12 cellular contexts compared by ENCODE assay signal in genomic region chr20:38110525-38111178, GRCh38. TPM values are rescaled to one million over a fixed set of nuclear protein-coding genes. Genes with fewer than 3 reads are reported as not detected.
DNase-seq lines count a peak whose midpoint lies in the region; TF ChIP-seq lines count a peak whose summit lies in the region.
"Had no signal": no experiment of that assay in that cellular context is flagged by ENCODE, and none has a peak within 500 bp of the region (broad histone marks: within the 10 kb centered on the region; RNA-seq: fewer than 3 reads in every experiment).

No MANE protein-coding gene starts in this region.

- DNase-seq in NCI-H524 treated with DMSO at 0.1 percent for 48 hours (lab: John Stamatoyannopoulos, UW) (peak; percentile 50), esophagus muscularis mucosa (ENCODE audit: extremely low spot score) (peak; percentile 88), trophoblast cell (peak in 1 of 2 donors; percentile 8), GM19238 (ENCODE audit: insufficient read length, low spot score) (no peak), CD14-positive monocyte (ENCODE audit: low spot score) (no peak), activated gamma-delta T cell treated with Interleukin-2 at 50 U/mL for 16 hours (no peak), mesendoderm (no peak)
- DNase-seq: activated naive CD8-positive, alpha-beta T cell treated with anti-CD3 and anti-CD28 coated beads, Interleukin-2, amount 10 ng/mL, durations not matched to agents 7 days and 5 days had no signal

- peaks cover 6% of the 10 kb centered on the region for H3K79me2 ChIP-seq in trophoblast cell (ENCODE audit: control insufficient read depth, insufficient read depth, low read length, poor library complexity)
- no peaks in the 10 kb centered on the region for H3K79me2 ChIP-seq in mesendoderm (ENCODE audit: control insufficient read depth, insufficient read depth, low read length)

- H2AFZ ChIP-seq in trophoblast cell (ENCODE audit: insufficient read depth, low read length, poor library complexity) = peak overlapping the region; percentile 64

- H3K9me3 Mint-ChIP-seq in CD14-positive monocyte = no peaks in the 10 kb centered on the region
- H3K9me3 Mint-ChIP-seq: activated naive CD8-positive, alpha-beta T cell treated with anti-CD3 and anti-CD28 coated beads, Interleukin-2, amount 10 ng/mL, durations not matched to agents 7 days and 5 days had no signal

- H3K36me3 ChIP-seq in esophagus muscularis mucosa (no peaks in the 10 kb centered on the region), trophoblast cell (ENCODE audit: control insufficient read depth in 1 of 2, insufficient read depth in 2 of 2, low read length in 2 of 2) (no peaks in the 10 kb centered on the region), mesendoderm (ENCODE audit: control insufficient read depth, insufficient read depth, low read length) (no peaks in the 10 kb centered on the region)
- H3K36me3 ChIP-seq: HAP-1, neutrophil had no signal

- peak overlapping the region; percentile 96 for H3K14ac ChIP-seq in trophoblast cell (ENCODE audit: low read length)

- no peak overlapping the region for H4K5ac ChIP-seq in mesendoderm (ENCODE audit: low read length)

- H3K4me3 ChIP-seq in esophagus muscularis mucosa = no peak overlapping the region
- no peak overlapping the region for H3K4me3 ChIP-seq in trophoblast cell (ENCODE audit: low read depth, low read length)
- no peak overlapping the region for H3K4me3 ChIP-seq in mesendoderm (ENCODE audit: low read length)
- H3K4me3 ChIP-seq: HAP-1 had no signal

- no peak overlapping the region for H3K56ac ChIP-seq in mesendoderm (ENCODE audit: low read length)

- TF ChIP-seq POLR2A in esophagus muscularis mucosa (IDR thresholded peaks at IDR 0.05; ENCODE audit: low read depth) = no peak

- H2BK12ac ChIP-seq in trophoblast cell (ENCODE audit: low read length) = peak overlapping the region; percentile 99

- H2BK5ac ChIP-seq in trophoblast cell (ENCODE audit: low read depth, low read length, poor library complexity) (peak overlapping the region; percentile 98), mesendoderm (ENCODE audit: low read length) (no peak overlapping the region)

- H3K27me3 Mint-ChIP-seq in CD14-positive monocyte (ENCODE audit: low read depth in 3 of 3) = no peaks in the 10 kb centered on the region
- H3K27me3 Mint-ChIP-seq: B cell had no signal

- intact Hi-C loops in esophagus muscularis mucosa (cut with DNase I) = no loop called here
- intact Hi-C loops in CD14-positive monocyte (cut with micrococcal nuclease) = loop anchor here (5.0 kb wide), 3 partner anchors 33 to 112 kb away; partner anchors contain the start of gene TGM2 (in 1 of the 2)

- TF ChIP-seq CTCF in 22Rv1 (IDR thresholded peaks at IDR 0.05) (no peak), esophagus muscularis mucosa (IDR thresholded peaks at IDR 0.05) (no peak), CD14-positive monocyte (IDR thresholded peaks at IDR 0.05) (no peak)

- H3K36me3 Mint-ChIP-seq in CD14-positive monocyte = peaks cover 0 to 1% of the 10 kb centered on the region in 2 donors
- H3K36me3 Mint-ChIP-seq: activated naive CD8-positive, alpha-beta T cell treated with anti-CD3 and anti-CD28 coated beads, Interleukin-2, amount 10 ng/mL, durations not matched to agents 7 days and 5 days had no signal

- H3K79me1 ChIP-seq in trophoblast cell (ENCODE audit: low read length) (peaks cover 56% of the 10 kb centered on the region), mesendoderm (ENCODE audit: low read length) (no peaks in the 10 kb centered on the region)

- H2BK15ac ChIP-seq in mesendoderm (replicated peaks; ENCODE audit: low read depth) = no peak overlapping the region

- H3K27me3 ChIP-seq in esophagus muscularis mucosa = no peaks in the 10 kb centered on the region
- no peaks in the 10 kb centered on the region for H3K27me3 ChIP-seq in trophoblast cell (ENCODE audit: insufficient read depth, low read length)
- H3K27me3 ChIP-seq in mesendoderm (ENCODE audit: insufficient read depth, low read length, poor library complexity) = no peaks in the 10 kb centered on the region
- H3K27me3 ChIP-seq: neutrophil had no signal

- H4K91ac ChIP-seq in trophoblast cell (ENCODE audit: low read depth, low read length) = peak overlapping the region; percentile 98

- H3K18ac ChIP-seq in trophoblast cell (ENCODE audit: low read length) = peak overlapping the region; percentile 93
- no peak overlapping the region for H3K18ac ChIP-seq in mesendoderm (ENCODE audit: low read length)

- H3K4me2 ChIP-seq in trophoblast cell (ENCODE audit: low read length) = peak overlapping the region; percentile 20
- no peak overlapping the region for H3K4me2 ChIP-seq in mesendoderm (ENCODE audit: low read length)

- WGBS in esophagus muscularis mucosa = 94% methylated on average over 8 of the region's 8 CpGs
- WGBS in trophoblast cell (ENCODE audit: extremely low coverage, insufficient coverage, insufficient read length) = no CpG with 5 or more reads among the region's 8 CpGs
- WGBS in mesendoderm (ENCODE audit: extremely low coverage, insufficient coverage, low lambda C conversion rate) = no CpG with 5 or more reads among the region's 8 CpGs

- peak overlapping the region; percentile 99 for H2AK5ac ChIP-seq in trophoblast cell (ENCODE audit: low read length)
- H2AK5ac ChIP-seq in mesendoderm (ENCODE audit: low read length) = no peak overlapping the region

- no peak for TF ChIP-seq EP300 in esophagus muscularis mucosa (IDR thresholded peaks at IDR 0.05)

- H4K8ac ChIP-seq in trophoblast cell (ENCODE audit: low read depth, low read length) = peak overlapping the region; percentile 85
- no peak overlapping the region for H4K8ac ChIP-seq in mesendoderm (ENCODE audit: low read depth, low read length)

- H3K9me3 ChIP-seq in esophagus muscularis mucosa (no peaks in the 10 kb centered on the region), trophoblast cell (ENCODE audit: insufficient read depth, low read depth, low read length) (no peaks in the 10 kb centered on the region)
- H3K9me3 ChIP-seq: HAP-1, neutrophil had no signal

- no peak overlapping the region for H3K23ac ChIP-seq in trophoblast cell (ENCODE audit: low read length)
- H3K23ac ChIP-seq in mesendoderm (ENCODE audit: low read length) = no peak overlapping the region

- H2BK120ac ChIP-seq in trophoblast cell (ENCODE audit: insufficient read depth, low read length, poor library complexity) = peak overlapping the region; percentile 98
- no peak overlapping the region for H2BK120ac ChIP-seq in mesendoderm (ENCODE audit: low read depth, low read length)

- H3K27ac Mint-ChIP-seq in CD14-positive monocyte = peak overlapping the region in 2 of 7 donors; percentile 23 to 76
- H3K27ac Mint-ChIP-seq: activated naive CD8-positive, alpha-beta T cell treated with anti-CD3 and anti-CD28 coated beads, Interleukin-2, amount 10 ng/mL, durations not matched to agents 7 days and 5 days; B cell had no signal

- peak overlapping the region; percentile 35 for H4K12ac ChIP-seq in trophoblast cell (ENCODE audit: low read depth, low read length)

- peak overlapping the region; percentile 82 for H3K27ac ChIP-seq in 22Rv1
- peak overlapping the region; percentile 75 to 84 (median 78) for H3K27ac ChIP-seq in esophagus muscularis mucosa (replicated peaks in 1 of 4)
- peak overlapping the region; percentile 98 for H3K27ac ChIP-seq in trophoblast cell (ENCODE audit: low read depth, low read length)
- H3K27ac ChIP-seq in mesendoderm (ENCODE audit: low read depth, low read length) = no peak overlapping the region
- H3K27ac ChIP-seq: neutrophil had no signal

- H3K4ac ChIP-seq in trophoblast cell (ENCODE audit: low read depth, low read length) (peak overlapping the region; percentile 95), mesendoderm (ENCODE audit: low read depth, low read length) (no peak overlapping the region)

- peaks cover 39% of the 10 kb centered on the region for H3K4me1 Mint-ChIP-seq in CD14-positive monocyte

- H3K4me1 ChIP-seq in esophagus muscularis mucosa (peaks cover 36 to 52% (median 40%) of the 10 kb centered on the region in 4 donors), trophoblast cell (ENCODE audit: control insufficient read depth in 1 of 2, insufficient read depth in 2 of 2, low read length in 2 of 2) (peaks cover 28 to 38% of the 10 kb centered on the region in 2 experiments), mesendoderm (ENCODE audit: control insufficient read depth, low read depth, low read length) (no peaks in the 10 kb centered on the region)
- H3K4me1 ChIP-seq: HAP-1 had no signal

- no peak overlapping the region for H3K9ac ChIP-seq in trophoblast cell (ENCODE audit: low read length)
- no peak overlapping the region for H3K9ac ChIP-seq in mesendoderm (ENCODE audit: low read length)

- no peak overlapping the region for H3K4me3 Mint-ChIP-seq in CD14-positive monocyte
- H3K4me3 Mint-ChIP-seq: activated naive CD8-positive, alpha-beta T cell treated with anti-CD3 and anti-CD28 coated beads, Interleukin-2, amount 10 ng/mL, durations not matched to agents 7 days and 5 days; B cell had no signal

RNA-seq across cellular contexts. Expression of gene TGM2, which starts 54.4 kb away (rescaled TPM):
- total RNA-seq in esophagus muscularis mucosa = 100 to 1,000 TPM; 170 to 385 (median 212) TPM
- 330 and 332 TPM in 2 replicates for polyA plus RNA-seq in trophoblast cell (2013)
- polyA plus RNA-seq in CD14-positive monocyte = 1 to 10 TPM in 1 of 2 donors, under 1 TPM in 1; 0.47 to 1.6 TPM
- polyA plus RNA-seq in mesendoderm (2013, experiment 1 of 2) = 0.56 TPM
- polyA plus RNA-seq in mesendoderm (2013, experiment 2 of 2) = 0.56 TPM

Comparison
In these comparisons a context has a peak if more than half of its experiments do, and no peak if none do; other contexts are left out.
1. DNase-seq: peak in NCI-H524 treated with DMSO at 0.1 percent for 48 hours (single experiment) and esophagus muscularis mucosa (single experiment); none in GM19238 (single experiment), CD14-positive monocyte (single experiment), activated gamma-delta T cell treated with Interleukin-2 at 50 U/mL for 16 hours (single experiment) and mesendoderm (single experiment).